ENCODE assay signal across 10 cellular contexts in the genomic region with DNA sequence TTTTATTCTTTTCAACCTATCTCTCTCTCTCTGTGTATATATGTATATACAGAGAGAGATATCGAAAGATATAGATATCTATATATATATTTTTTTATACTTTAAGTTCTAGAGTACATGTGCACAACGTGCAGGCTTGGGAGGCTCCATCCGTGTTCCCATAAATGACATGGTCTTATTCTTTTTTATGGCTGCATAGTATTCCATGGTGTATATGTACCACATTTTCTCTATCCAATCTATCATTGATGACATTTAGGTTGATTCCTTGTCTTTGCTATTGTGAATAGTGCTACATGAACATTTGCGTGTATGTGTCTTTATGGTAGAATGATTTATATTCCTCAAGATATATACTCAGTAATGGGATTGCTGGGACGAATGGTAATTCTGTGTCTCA. TPM values are rescaled to one million over a fixed set of nuclear protein-coding genes. Genes with fewer than 3 reads are reported as not detected.
"Had no signal": no experiment of that assay in that cellular context is flagged by ENCODE, and none has a peak within 500 bp of the region (broad histone marks: within the 10 kb centered on the region; RNA-seq: fewer than 3 reads in every experiment).

No MANE protein-coding gene starts in this region.

- H3K4me3 ChIP-seq: GM23338 had no signal

- H3K4me1 Mint-ChIP-seq: IgD-negative memory B cell had no signal

- H3K27ac Mint-ChIP-seq: GM23338, H9, HFFc6, IgD-negative memory B cell had no signal

- DNase-seq: H9, HCEC 1CT, HFFc6, KG1 had no signal

- FAIRE-seq: H1, H54, HepG2 had no signal

- H2AFZ ChIP-seq: GM23338 had no signal

- H3K27ac ChIP-seq: HL-60 had no signal

- ATAC-seq: GM23338, HepG2 had no signal

- H3K4me3 Mint-ChIP-seq: GM23338, H9, HFFc6, IgD-negative memory B cell had no signal

- H3K27me3 Mint-ChIP-seq: IgD-negative memory B cell had no signal

- H3K4me2 ChIP-seq: GM23338 had no signal

- H3K9me3 Mint-ChIP-seq: GM23338, H9, HFFc6, IgD-negative memory B cell had no signal

RNA-seq across cellular contexts. Expression of a gene that starts 55.2 kb away (rescaled TPM):
- total RNA-seq: H1, H9, HepG2, HFFc6 had no signal
- polyA plus RNA-seq: GM23338, H1, HepG2, IgD-negative memory B cell had no signal
